8 cellular contexts compared by ENCODE assay signal in genomic region chr9:129885018-129885669, GRCh38. TPM values are rescaled to one million over a fixed set of nuclear protein-coding genes. Genes with fewer than 3 reads are reported as not detected.
A peak's percentile ranks its signal among the peaks of the same experiment; 100 is the strongest.
DNase-seq lines count a peak whose midpoint lies in the region; ATAC-seq lines count a peak whose summit lies in the region.

No MANE protein-coding gene starts in this region.

- no peaks in the 10 kb centered on the region for H3K9me3 Mint-ChIP-seq in activated naive CD4-positive, alpha-beta T cell treated with anti-CD3 and anti-CD28 coated beads for 36 hours

- H3K4me1 Mint-ChIP-seq in activated naive CD4-positive, alpha-beta T cell treated with anti-CD3 and anti-CD28 coated beads for 36 hours (ENCODE audit: low read depth): peaks cover 47% of the 10 kb centered on the region

- DNase-seq in NCI-H2171 treated with DMSO at 0.1 percent for 48 hours (lab: John Stamatoyannopoulos, UW) (peak; percentile 34), NCI-H2171 (lab: John Stamatoyannopoulos, UW) (no peak), NCI-H2029 treated with DMSO at 0.1 percent for 48 hours (lab: John Stamatoyannopoulos, UW) (peak; percentile 42), left cardiac atrium (peak; percentile 43), inferior parietal cortex (ENCODE audit: extremely low spot score) (no peak), NCI-H2107 treated with DMSO at 0.1 percent for 48 hours (lab: John Stamatoyannopoulos, UW; ENCODE audit: unreplicated experiment) (no peak)
- peak; percentile 72 for DNase-seq in activated naive CD4-positive, alpha-beta T cell treated with anti-CD3 and anti-CD28 coated beads for 36 hours

- peak overlapping the region; percentile 72 to 98 (median 90) for H3K27ac ChIP-seq in skin epidermis

- H3K4me3 ChIP-seq in skin epidermis: peak overlapping the region; percentile 32 to 43 (median 38)

- peak overlapping the region; percentile 99 for H3K27ac Mint-ChIP-seq in activated naive CD4-positive, alpha-beta T cell treated with anti-CD3 and anti-CD28 coated beads for 36 hours

- intact Hi-C loops in activated naive CD4-positive, alpha-beta T cell treated with anti-CD3 and anti-CD28 coated beads for 36 hours (cut with micrococcal nuclease): loop anchor here (1.0 to 10.0 kb wide), 6 partner anchors 47 to 1387 kb away; no protein-coding TSS in a partner anchor
- intact Hi-C loops in left cardiac atrium (cut with DNase I): loop anchor here (2.0 to 10.0 kb wide), 5 partner anchors 157 to 352 kb away; partner anchors contain the start of genes FNBP1 (in 1 of the 2) and GPR107 (in 1 of the 2)

- ATAC-seq in left cardiac atrium: peak; percentile 38

- H3K27me3 Mint-ChIP-seq in activated naive CD4-positive, alpha-beta T cell treated with anti-CD3 and anti-CD28 coated beads for 36 hours (ENCODE audit: low read depth): no peaks in the 10 kb centered on the region

- CTCF ChIA-PET in activated naive CD4-positive, alpha-beta T cell treated with anti-CD3 and anti-CD28 coated beads for 36 hours (lab: Charles Lee): interaction anchor here (0.7 to 1.8 kb wide), 31 partner anchors 10 to 356 kb away, joined by 3 to 24 read pairs (median 4); partner anchors contain the start of genes C9orf78, GPR107 and TOR1B

- H3K4me3 Mint-ChIP-seq in activated naive CD4-positive, alpha-beta T cell treated with anti-CD3 and anti-CD28 coated beads for 36 hours: peak overlapping the region; percentile 92

- H3K36me3 Mint-ChIP-seq in activated naive CD4-positive, alpha-beta T cell treated with anti-CD3 and anti-CD28 coated beads for 36 hours (ENCODE audit: low read depth): peaks cover 20% of the 10 kb centered on the region

RNA-seq across cellular contexts. Expression of gene USP20, which starts 49.9 kb away (rescaled TPM):
- 10 to 100 TPM; 54.7 to 54.9 TPM for total RNA-seq in activated naive CD4-positive, alpha-beta T cell treated with anti-CD3 and anti-CD28 coated beads for 36 hours
- total RNA-seq in left cardiac atrium: 10 to 100 TPM; 13.9 to 14.3 TPM

RNA-seq across cellular contexts. Expression of gene C9orf78, which starts 50.1 kb away (rescaled TPM):
- 10 to 100 TPM; 45.3 to 45.7 TPM for total RNA-seq in activated naive CD4-positive, alpha-beta T cell treated with anti-CD3 and anti-CD28 coated beads for 36 hours
- total RNA-seq in left cardiac atrium: 10 to 100 TPM; 26.0 to 33.2 TPM

Comparison
In these comparisons a context has a peak if more than half of its experiments do, and no peak if none do; other contexts are left out.
1. DNase-seq: peak in NCI-H2171 treated with DMSO at 0.1 percent for 48 hours (single experiment), NCI-H2029 treated with DMSO at 0.1 percent for 48 hours (single experiment), activated naive CD4-positive, alpha-beta T cell treated with anti-CD3 and anti-CD28 coated beads for 36 hours (single experiment) and left cardiac atrium (single experiment); none in NCI-H2171 (single experiment), inferior parietal cortex (single experiment) and NCI-H2107 treated with DMSO at 0.1 percent for 48 hours (single experiment).